ENCODE assay signal across 8 cellular contexts in genomic region chrX:115642895-115643530, GRCh38.
DNase-seq lines count a peak whose midpoint lies in the region; ATAC-seq, FAIRE-seq and TF ChIP-seq lines count a peak whose summit lies in the region.

No MANE protein-coding gene starts in this region.

- TF ChIP-seq EP300 in upper lobe of left lung (IDR thresholded peaks at IDR 0.05) = no peak

- no peak overlapping the region for H3K4me3 Mint-ChIP-seq in activated CD4-positive, alpha-beta T cell treated with anti-CD3 and anti-CD28 coated beads for 36 hours

- peak; percentile 38 for DNase-seq in activated CD4-positive, alpha-beta T cell treated with anti-CD3 and anti-CD28 coated beads for 36 hours
- DNase-seq in activated CD4-positive, alpha-beta T cell treated with anti-CD3 and anti-CD28 coated beads for 1 hour = no peak
- DNase-seq in HL-60 (ENCODE audit: low read depth in 1 of 2, low spot score in 1 of 2) = peak; percentile 12 to 35
- DNase-seq in RCC 7860 (ENCODE audit: low spot score) = peak; percentile 11
- DNase-seq in choroid plexus epithelial cell (ENCODE audit: low read depth) = peak; percentile 73
- DNase-seq in lower lobe of right lung = no peak
- DNase-seq in upper lobe of left lung = peak in 1 of 2 donors; percentile 32

- intact Hi-C loops in activated CD4-positive, alpha-beta T cell treated with anti-CD3 and anti-CD28 coated beads for 36 hours (cut with DNase I, micrococcal nuclease) = loop anchor here (1.0 to 10.0 kb wide), 3 partner anchors 313 to 1031 kb away; no protein-coding TSS in a partner anchor
- intact Hi-C loops in lower lobe of right lung (cut with DNase I) = no loop called here

- TF ChIP-seq CTCF in HL-60 (IDR thresholded peaks at IDR 0.05; ENCODE audit: insufficient read depth, low read length) = peak; percentile 32
- TF ChIP-seq CTCF in choroid plexus epithelial cell (conservative IDR thresholded peaks at IDR 0.05; ENCODE audit: low read depth, low read length) = peak; percentile 67
- TF ChIP-seq CTCF in lower lobe of right lung (IDR thresholded peaks at IDR 0.05) = peak; percentile 82
- TF ChIP-seq CTCF in upper lobe of left lung (IDR thresholded peaks at IDR 0.05) = peak; percentile 76 to 96 (median 84)

- H3K27ac ChIP-seq in HL-60 (replicated peaks) (no peak overlapping the region), lower lobe of right lung (no peak overlapping the region), upper lobe of left lung (peak overlapping the region in 1 of 4 donors; percentile 13)

- ATAC-seq in activated CD4-positive, alpha-beta T cell treated with anti-CD3 and anti-CD28 coated beads for 36 hours = no peak
- ATAC-seq in lower lobe of right lung = peak; percentile 59 to 72
- ATAC-seq in upper lobe of left lung (ENCODE audit: low FRiP score in 2 of 2) = peak in 1 of 2 donors; percentile 74
- no peak for ATAC-seq in GM18498 (IDR thresholded peaks at IDR 0.05; ENCODE audit: unreplicated experiment)

- H3K4me3 ChIP-seq in HL-60 (replicated peaks; ENCODE audit: insufficient read depth, low read length) (no peak overlapping the region), choroid plexus epithelial cell (ENCODE audit: low read depth, low read length) (no peak overlapping the region), lower lobe of right lung (no peak overlapping the region), upper lobe of left lung (no peak overlapping the region)

- H3K27ac Mint-ChIP-seq in activated CD4-positive, alpha-beta T cell treated with anti-CD3 and anti-CD28 coated beads for 36 hours = no peak overlapping the region

- 23 to 24% methylated on average over 5 of the region's 5 CpGs for WGBS in upper lobe of left lung, 2 donors

- peak; percentile 58 for FAIRE-seq in RCC 7860 (lab: Jason Lieb, UNC)

- no peak for TF ChIP-seq POLR2A in upper lobe of left lung (IDR thresholded peaks at IDR 0.05)

- CTCF ChIA-PET in activated CD4-positive, alpha-beta T cell treated with anti-CD3 and anti-CD28 coated beads for 36 hours (lab: Charles Lee) = interaction anchor here (0.6 to 3.0 kb wide), 8 partner anchors 9 to 317 kb away, joined by 3 to 22 read pairs (median 3); no protein-coding TSS in a partner anchor

- no peaks in the 10 kb centered on the region for H3K4me1 Mint-ChIP-seq in activated CD4-positive, alpha-beta T cell treated with anti-CD3 and anti-CD28 coated beads for 36 hours

- no peaks in the 10 kb centered on the region for H3K9me3 Mint-ChIP-seq in activated CD4-positive, alpha-beta T cell treated with anti-CD3 and anti-CD28 coated beads for 36 hours (ENCODE audit: low read depth)

- POLR2A ChIA-PET in activated CD4-positive, alpha-beta T cell treated with anti-CD3 and anti-CD28 coated beads for 36 hours (lab: Charles Lee) = interaction anchor here (0.8 kb wide), 1 partner anchor 27 kb away, joined by 4 read pairs; no protein-coding TSS in a partner anchor

- H3K27me3 ChIP-seq in HL-60 (ENCODE audit: insufficient read depth, poor library complexity, severe bottlenecking) = no peaks in the 10 kb centered on the region
- H3K27me3 ChIP-seq in lower lobe of right lung (ENCODE audit: low read depth) = no peaks in the 10 kb centered on the region
- H3K27me3 ChIP-seq in upper lobe of left lung = no peaks in the 10 kb centered on the region

- no peaks in the 10 kb centered on the region for H3K36me3 Mint-ChIP-seq in activated CD4-positive, alpha-beta T cell treated with anti-CD3 and anti-CD28 coated beads for 36 hours (ENCODE audit: low read depth)

- H3K4me1 ChIP-seq in lower lobe of right lung = peaks cover 9% of the 10 kb centered on the region
- peaks cover 0 to 4% (median 0%) of the 10 kb centered on the region in 4 donors for H3K4me1 ChIP-seq in upper lobe of left lung

- H3K36me3 ChIP-seq in lower lobe of right lung (peaks cover 38% of the 10 kb centered on the region), upper lobe of left lung (peaks cover 0 to 49% (median 2%) of the 10 kb centered on the region in 4 donors)

- peaks cover 2% of the 10 kb centered on the region for H3K27me3 Mint-ChIP-seq in activated CD4-positive, alpha-beta T cell treated with anti-CD3 and anti-CD28 coated beads for 36 hours

- no peaks in the 10 kb centered on the region for H3K9me3 ChIP-seq in lower lobe of right lung
- no peaks in the 10 kb centered on the region for H3K9me3 ChIP-seq in upper lobe of left lung

Comparison
In these comparisons a context has a peak if more than half of its experiments do, and no peak if none do; other contexts are left out.
1. DNase-seq: peak in activated CD4-positive, alpha-beta T cell treated with anti-CD3 and anti-CD28 coated beads for 36 hours (single experiment), HL-60 (2 of 2), RCC 7860 (single experiment) and choroid plexus epithelial cell (single experiment); none in activated CD4-positive, alpha-beta T cell treated with anti-CD3 and anti-CD28 coated beads for 1 hour (single experiment) and lower lobe of right lung (single experiment).
2. ATAC-seq: peak in lower lobe of right lung (2 of 2); none in activated CD4-positive, alpha-beta T cell treated with anti-CD3 and anti-CD28 coated beads for 36 hours (single experiment) and GM18498 (single experiment).
3. CTCF ChIP-seq: peak in every context shown above with its lines; median percentile 84 in upper lobe of left lung; 82 in lower lobe of right lung; 67 in choroid plexus epithelial cell; 32 in HL-60.